In genomic region chr6:12311106-12311505, GRCh38 we compare ENCODE assay signal across 19 cellular contexts. TPM values are rescaled to one million over a fixed set of nuclear protein-coding genes. Genes with fewer than 3 reads are reported as not detected.
DNase-seq lines count a peak whose midpoint lies in the region; ATAC-seq and TF ChIP-seq lines count a peak whose summit lies in the region.
"Had no signal": no experiment of that assay in that cellular context is flagged by ENCODE, and none has a peak within 500 bp of the region (broad histone marks: within the 10 kb centered on the region; RNA-seq: fewer than 3 reads in every experiment).

No MANE protein-coding gene starts in this region.

- H3K4me2 ChIP-seq in osteoblast (ENCODE audit: insufficient read depth, low read length), result no peak overlapping the region

- no peak overlapping the region for H2AFZ ChIP-seq in osteoblast (ENCODE audit: low read length)

- no peak overlapping the region for H3K4me3 ChIP-seq in epithelial cell of proximal tubule (ENCODE audit: low read depth, low read length)
- H3K4me3 ChIP-seq in osteoblast (ENCODE audit: insufficient read depth, low read length), result no peak overlapping the region
- H3K4me3 ChIP-seq: dorsolateral prefrontal cortex, transverse colon had no signal

- H3K27ac ChIP-seq in osteoblast (ENCODE audit: low read depth, low read length), result no peak overlapping the region
- H3K27ac ChIP-seq: dorsolateral prefrontal cortex, transverse colon had no signal

- in situ Hi-C loops in SK-MEL-5 (cut with HindIII; ENCODE audit: low pct_unique_long_range_greater_than_20kb, low sequenced_read_pairs), result no loop called here

- H3K9me3 ChIP-seq in osteoblast (ENCODE audit: low read depth, low read length), result no peaks in the 10 kb centered on the region
- H3K9me3 ChIP-seq: transverse colon had no signal

- peak; percentile 35 for DNase-seq in HCEC 1CT
- peak; percentile 29 for DNase-seq in SK-MEL-5 (ENCODE audit: low read depth, low spot score)
- DNase-seq in epithelial cell of proximal tubule (ENCODE audit: low read depth), result no peak
- no peak for DNase-seq in osteoblast (ENCODE audit: insufficient read length, low spot score, missing footprints)
- no peak for DNase-seq in DMS153 treated with DMSO at 0.1 percent for 48 hours (lab: John Stamatoyannopoulos, UW; ENCODE audit: unreplicated experiment)
- DNase-seq: activated CD4-positive, alpha-beta T cell treated with anti-CD3 and anti-CD28 coated beads for 48 hours; activated naive CD4-positive, alpha-beta T cell; DND-41; dorsolateral prefrontal cortex; GOT3; hypothalamus; NCI-H187; NCI-H446 treated with DMSO at 0.1 percent for 48 hours; stimulated activated naive CD4-positive, alpha-beta T cell treated with Interleukin-2 at 50 U/mL for 16 hours; T-helper 9 cell; transverse colon had no signal

- ATAC-seq in HG03442 (IDR thresholded peaks at IDR 0.05; ENCODE audit: unreplicated experiment), result no peak
- ATAC-seq in activated CD4-positive, CD25-positive, alpha-beta regulatory T cell treated with anti-CD3 and anti-CD28 coated beads, Interleukin-2, amount 50 U/mL, for 24 hours, result no peak

- no peaks in the 10 kb centered on the region for H3K27me3 ChIP-seq in osteoblast (ENCODE audit: insufficient read depth, low read length)
- H3K27me3 ChIP-seq: dorsolateral prefrontal cortex, transverse colon had no signal

- H4K20me1 ChIP-seq in osteoblast (ENCODE audit: insufficient read depth, low read length), result no peaks in the 10 kb centered on the region

- TF ChIP-seq CTCF in epithelial cell of proximal tubule (conservative IDR thresholded peaks at IDR 0.05; ENCODE audit: low read depth, low read length) (peak; percentile 60), osteoblast (IDR thresholded peaks at IDR 0.05; ENCODE audit: extremely low read depth, low read depth, low read length) (peak; percentile 28)

- no peaks in the 10 kb centered on the region for H3K36me3 ChIP-seq in osteoblast (ENCODE audit: insufficient read depth, low read length)
- H3K36me3 ChIP-seq: transverse colon had no signal

- peaks cover 11% of the 10 kb centered on the region for H3K4me1 ChIP-seq in osteoblast (ENCODE audit: insufficient read depth, low read length)

- H3K79me2 ChIP-seq in osteoblast (ENCODE audit: insufficient read depth, low read length), result no peaks in the 10 kb centered on the region

RNA-seq across cellular contexts. Expression of gene EDN1, which starts 20.9 kb away (rescaled TPM):
- not detected in 2 replicates for total RNA-seq in SK-MEL-5 (2014; rRNA removed; shearing (Covaris generic))
- polyA plus RNA-seq in SK-MEL-5 (2015; cell fraction: cytosol; rRNA removed), result not detected in 2 replicates
- polyA plus RNA-seq in SK-MEL-5 (2015; cell fraction: nucleus; rRNA removed), result 0.81 TPM in 1 of 2 replicates, not detected in the other
- total RNA-seq in epithelial cell of proximal tubule, result 16.3 and 21.0 TPM in 2 replicates
- 0.88 and 1.4 TPM in 2 replicates for total RNA-seq in osteoblast
- total RNA-seq: OCI-LY7 had no signal

Comparison
In these comparisons a context has a peak if more than half of its experiments do, and no peak if none do; other contexts are left out.
1. DNase-seq: peak in HCEC 1CT (single experiment) and SK-MEL-5 (single experiment); none in epithelial cell of proximal tubule (single experiment), osteoblast (single experiment) and DMS153 treated with DMSO at 0.1 percent for 48 hours (single experiment).